In genomic region chr9:131530546-131530929, GRCh38 we compare ENCODE assay signal across 8 cellular contexts. TPM values are rescaled to one million over a fixed set of nuclear protein-coding genes. Genes with fewer than 3 reads are reported as not detected.
DNase-seq lines count a peak whose midpoint lies in the region; ATAC-seq and TF ChIP-seq lines count a peak whose summit lies in the region.

No MANE protein-coding gene starts in this region.

- H3K4me3 ChIP-seq in BLaER1 treated with 17β-estradiol and CSF1 and Interleukin-3, amounts not matched to agents 10 nM and 100 nM = peak overlapping the region; percentile 73 to 97 (median 86)
- H3K4me3 ChIP-seq in SJCRH30 = peak overlapping the region; percentile 91

- no peaks in the 10 kb centered on the region for H3K9me3 Mint-ChIP-seq in endothelial cell (ENCODE audit: unreplicated experiment)

- peak overlapping the region; percentile 86 for H3K4me3 Mint-ChIP-seq in endothelial cell (ENCODE audit: unreplicated experiment)

- H3K27ac Mint-ChIP-seq in endothelial cell (ENCODE audit: unreplicated experiment) = no peak overlapping the region

- H3K9ac ChIP-seq in BLaER1 treated with 17β-estradiol and CSF1 and Interleukin-3, amounts not matched to agents 10 nM and 100 nM = peak overlapping the region; percentile 84 to 95 (median 91)

- H3K4me2 ChIP-seq in BLaER1 treated with 17β-estradiol and CSF1 and Interleukin-3, amounts not matched to agents 10 nM and 100 nM = peak overlapping the region; percentile 86 to 100 (median 96)

- H4K20me1 ChIP-seq in BLaER1 treated with 17β-estradiol and CSF1 and Interleukin-3, amounts not matched to agents 10 nM and 100 nM = peaks cover 0 to 30% (median 14%) of the 10 kb centered on the region in 11 experiments; a peak in 11 of 22 replicates

- DNase-seq in SJCRH30 = peak; percentile 76 to 77
- DNase-seq in endothelial cell (ENCODE audit: low spot score) = peak; percentile 56
- peak; percentile 60 for DNase-seq in myocyte (ENCODE audit: low read depth)
- DNase-seq in NCI-H187 treated with DMSO at 0.1 percent for 48 hours (lab: John Stamatoyannopoulos, UW) = no peak

- no peaks in the 10 kb centered on the region for H3K9me3 ChIP-seq in BLaER1 treated with 17β-estradiol and CSF1 and Interleukin-3, amounts not matched to agents 10 nM and 100 nM (replicated peaks in 1 of 11)
- H3K9me3 ChIP-seq in SJCRH30 (replicated peaks) = no peaks in the 10 kb centered on the region

- no peak for TF ChIP-seq CTCF in endothelial cell (IDR thresholded peaks at IDR 0.05; ENCODE audit: unreplicated experiment)

- no peaks in the 10 kb centered on the region for H3K4me1 Mint-ChIP-seq in endothelial cell (ENCODE audit: unreplicated experiment)

- H3K4me1 ChIP-seq in BLaER1 treated with 17β-estradiol and CSF1 and Interleukin-3, amounts not matched to agents 10 nM and 100 nM = peaks cover 42 to 53% (median 48%) of the 10 kb centered on the region in 10 experiments
- H3K4me1 ChIP-seq in SJCRH30 = no peaks in the 10 kb centered on the region

- H3K27me3 Mint-ChIP-seq in endothelial cell (ENCODE audit: unreplicated experiment) = peaks cover 2% of the 10 kb centered on the region

- TF ChIP-seq POLR2A in GM18505 (IDR thresholded peaks at IDR 0.05; ENCODE audit: borderline replicate concordance, extremely low read depth, insufficient read depth, insufficient read length) = no peak

- H3K27ac ChIP-seq in BLaER1 treated with 17β-estradiol and CSF1 and Interleukin-3, amounts not matched to agents 10 nM and 100 nM = peak overlapping the region; percentile 70 to 87 (median 83)
- peak overlapping the region; percentile 66 for H3K27ac ChIP-seq in SJCRH30

- H3K27me3 ChIP-seq in BLaER1 treated with 17β-estradiol and CSF1 and Interleukin-3, amounts not matched to agents 10 nM and 100 nM = no peaks in the 10 kb centered on the region
- no peaks in the 10 kb centered on the region for H3K27me3 ChIP-seq in SJCRH30

- H3K36me3 Mint-ChIP-seq in endothelial cell (ENCODE audit: low read depth, unreplicated experiment) = peaks cover 19% of the 10 kb centered on the region

- H3K36me3 ChIP-seq in BLaER1 treated with 17β-estradiol and CSF1 and Interleukin-3, amounts not matched to agents 10 nM and 100 nM = peaks cover 39 to 47% (median 44%) of the 10 kb centered on the region in 11 experiments
- peaks cover 42% of the 10 kb centered on the region for H3K36me3 ChIP-seq in SJCRH30

- ATAC-seq in GM18505 (IDR thresholded peaks at IDR 0.05; ENCODE audit: unreplicated experiment) (peak; percentile 28), HG03135 (IDR thresholded peaks at IDR 0.05; ENCODE audit: unreplicated experiment) (peak; percentile 23), HG03025 (IDR thresholded peaks at IDR 0.05; ENCODE audit: low FRiP score, unreplicated experiment) (no peak)

RNA-seq across cellular contexts. Expression of gene UCK1, which starts 0.5 kb away (rescaled TPM):
- total RNA-seq in SJCRH30 (2014; rRNA removed; shearing (Covaris generic)) = 49.2 and 54.3 TPM in 2 replicates
- total RNA-seq in endothelial cell (ENCODE audit: unreplicated experiment) (23.0 TPM), myocyte (25.9 and 26.5 TPM in 2 replicates)
- 40.6 TPM for polyA plus RNA-seq in myocyte (2012)

RNA-seq across cellular contexts. Expression of gene PRRT1B, which starts 14.8 kb away (rescaled TPM):
- not detected in 2 replicates for total RNA-seq in SJCRH30 (2014; rRNA removed; shearing (Covaris generic))
- total RNA-seq in endothelial cell (ENCODE audit: unreplicated experiment) = not detected
- not detected in 2 replicates for total RNA-seq in myocyte
- polyA plus RNA-seq in myocyte (2012) = 0.16 TPM

RNA-seq across cellular contexts. Expression of gene POMT1, which starts 27.8 kb away (rescaled TPM):
- total RNA-seq in SJCRH30 (2014; rRNA removed; shearing (Covaris generic)) = 23.0 and 25.6 TPM in 2 replicates
- total RNA-seq in endothelial cell (ENCODE audit: unreplicated experiment) (57.6 TPM), myocyte (39.0 and 47.5 TPM in 2 replicates)
- 38.6 TPM for polyA plus RNA-seq in myocyte (2012)
